In the genomic region with DNA sequence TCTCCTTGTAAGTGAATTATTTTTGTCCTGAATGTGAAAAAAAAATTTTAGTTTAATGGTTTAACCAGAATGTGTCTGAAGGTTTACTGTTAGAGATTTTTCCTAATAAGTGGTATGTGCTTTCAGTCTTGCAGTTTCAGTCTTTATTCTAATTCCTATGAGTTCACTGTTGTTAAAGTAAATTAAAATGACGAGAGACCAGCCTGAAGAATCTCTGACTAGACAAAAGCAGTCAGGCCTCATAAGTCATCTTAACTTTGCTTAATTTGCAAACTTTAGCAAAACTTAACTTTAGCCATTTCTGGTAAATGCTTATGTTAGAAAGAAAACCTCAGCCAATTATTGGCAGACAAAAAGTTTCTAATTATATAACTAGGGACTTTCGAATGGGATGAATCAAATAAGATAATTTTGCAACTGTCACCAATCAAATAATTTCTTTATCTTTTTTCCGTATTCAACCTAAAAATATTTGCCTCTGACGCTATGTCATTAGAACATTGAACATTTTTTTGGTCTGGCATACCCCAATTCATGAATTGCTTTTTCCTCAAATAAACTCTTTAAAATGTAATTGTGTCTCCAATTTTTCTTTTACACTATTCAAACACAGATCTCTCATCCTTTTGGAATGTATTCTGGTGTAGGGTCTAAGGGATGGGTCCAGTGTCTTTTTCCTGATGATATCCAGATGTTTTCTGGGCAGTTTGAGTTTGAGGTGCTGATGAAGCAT, we compare ENCODE assay signal across 1 cellular context.
TF ChIP-seq lines count a peak whose summit lies in the region.

No MANE protein-coding gene starts in this region.

TF ChIP-seq in SK-N-SH treated with all-trans-retinoic acid at 6 μM for 48 hours, 23 proteins besides CTCF, POLR2A, EP300 and RAD21 (continued from another document):
- TF ChIP-seq ARNTL (CRISPR knock-in tag; IDR thresholded peaks at IDR 0.05; ENCODE audit: borderline replicate concordance, low read depth) (no peak), GLIS3 (CRISPR knock-in tag; IDR thresholded peaks at IDR 0.05) (no peak), ZFP3 (CRISPR knock-in tag; IDR thresholded peaks at IDR 0.05) (no peak), ZNF70 (CRISPR knock-in tag; IDR thresholded peaks at IDR 0.05) (no peak), RARB (CRISPR knock-in tag; IDR thresholded peaks at IDR 0.05) (no peak), TOX (CRISPR knock-in tag; IDR thresholded peaks at IDR 0.05; ENCODE audit: borderline replicate concordance) (no peak), ZFP30 (CRISPR knock-in tag; IDR thresholded peaks at IDR 0.05) (no peak), CSDC2 (CRISPR knock-in tag; IDR thresholded peaks at IDR 0.05) (no peak), BACH2 (CRISPR knock-in tag; IDR thresholded peaks at IDR 0.05; ENCODE audit: borderline replicate concordance) (no peak)
- TF ChIP-seq, protein P1, sequence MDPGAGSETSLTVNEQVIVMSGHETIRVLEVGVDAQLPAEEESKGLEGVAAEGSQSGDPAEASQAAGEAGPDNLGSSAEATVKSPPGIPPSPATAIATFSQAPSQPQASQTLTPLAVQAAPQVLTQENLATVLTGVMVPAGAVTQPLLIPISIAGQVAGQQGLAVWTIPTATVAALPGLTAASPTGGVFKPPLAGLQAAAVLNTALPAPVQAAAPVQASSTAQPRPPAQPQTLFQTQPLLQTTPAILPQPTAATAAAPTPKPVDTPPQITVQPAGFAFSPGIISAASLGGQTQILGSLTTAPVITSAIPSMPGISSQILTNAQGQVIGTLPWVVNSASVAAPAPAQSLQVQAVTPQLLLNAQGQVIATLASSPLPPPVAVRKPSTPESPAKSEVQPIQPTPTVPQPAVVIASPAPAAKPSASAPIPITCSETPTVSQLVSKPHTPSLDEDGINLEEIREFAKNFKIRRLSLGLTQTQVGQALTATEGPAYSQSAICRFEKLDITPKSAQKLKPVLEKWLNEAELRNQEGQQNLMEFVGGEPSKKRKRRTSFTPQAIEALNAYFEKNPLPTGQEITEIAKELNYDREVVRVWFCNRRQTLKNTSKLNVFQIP (CRISPR knock-in tag; IDR thresholded peaks at IDR 0.05; ENCODE audit: borderline replicate concordance, low read depth), result no peak
- TF ChIP-seq, protein P2, sequence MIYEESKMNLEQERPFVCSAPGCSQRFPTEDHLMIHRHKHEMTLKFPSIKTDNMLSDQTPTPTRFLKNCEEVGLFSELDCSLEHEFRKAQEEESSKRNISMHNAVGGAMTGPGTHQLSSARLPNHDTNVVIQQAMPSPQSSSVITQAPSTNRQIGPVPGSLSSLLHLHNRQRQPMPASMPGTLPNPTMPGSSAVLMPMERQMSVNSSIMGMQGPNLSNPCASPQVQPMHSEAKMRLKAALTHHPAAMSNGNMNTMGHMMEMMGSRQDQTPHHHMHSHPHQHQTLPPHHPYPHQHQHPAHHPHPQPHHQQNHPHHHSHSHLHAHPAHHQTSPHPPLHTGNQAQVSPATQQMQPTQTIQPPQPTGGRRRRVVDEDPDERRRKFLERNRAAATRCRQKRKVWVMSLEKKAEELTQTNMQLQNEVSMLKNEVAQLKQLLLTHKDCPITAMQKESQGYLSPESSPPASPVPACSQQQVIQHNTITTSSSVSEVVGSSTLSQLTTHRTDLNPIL (CRISPR knock-in tag; IDR thresholded peaks at IDR 0.05; ENCODE audit: low read depth), result no peak
